12 cellular contexts compared by ENCODE assay signal in genomic region chr2:23664069-23664788, GRCh38.
"Had no signal": no experiment of that assay in that cellular context is flagged by ENCODE, and none has a peak within 500 bp of the region (broad histone marks: within the 10 kb centered on the region; RNA-seq: fewer than 3 reads in every experiment).

No MANE protein-coding gene starts in this region.

- ATAC-seq: activated naive CD8-positive, alpha-beta T cell treated with anti-CD3 and anti-CD28 coated beads, Interleukin-2, amount 50 U/mL, for 24 hours; natural killer cell treated with Interleukin-12 subunit alpha and Interleukin-12 subunit beta and Interleukin-15 and Interleukin-18, amount 100 ng/mL, for 72 hours; T-cell had no signal

- DNase-seq: activated CD4-positive, alpha-beta T cell treated with anti-CD3 and anti-CD28 coated beads for 48 hours; activated naive CD4-positive, alpha-beta T cell treated with Interleukin-2 at 50 U/mL for 16 hours; activated naive CD8-positive, alpha-beta T cell treated with anti-CD3 and anti-CD28 coated beads, Interleukin-2, amount 50 U/mL, for 24 hours; central memory CD4-positive, alpha-beta T cell; cortex of kidney; effector memory CD4-positive, alpha-beta T cell; occipital lobe; stimulated activated CD4-positive, alpha-beta T cell treated with anti-CD3 and anti-CD28 coated beads, Interleukin-4, amount 100 ng/mL, for 4 hours; stomach; T-cell had no signal

- H3K4me1 Mint-ChIP-seq: activated naive CD8-positive, alpha-beta T cell treated with anti-CD3 and anti-CD28 coated beads, Interleukin-2, amount 50 U/mL, for 24 hours; T-cell had no signal

- H3K9me3 ChIP-seq: stomach, tibial nerve had no signal

- H3K36me3 ChIP-seq: stomach had no signal

- H3K27ac Mint-ChIP-seq: activated naive CD8-positive, alpha-beta T cell treated with anti-CD3 and anti-CD28 coated beads, Interleukin-2, amount 50 U/mL, for 24 hours; natural killer cell treated with Interleukin-12 subunit alpha and Interleukin-12 subunit beta and Interleukin-15 and Interleukin-18, amount 100 ng/mL, for 72 hours; T-cell had no signal

- H3K36me3 Mint-ChIP-seq: natural killer cell treated with Interleukin-12 subunit alpha and Interleukin-12 subunit beta and Interleukin-15 and Interleukin-18, amount 100 ng/mL, for 72 hours; T-cell had no signal

- H3K9me3 Mint-ChIP-seq: activated naive CD8-positive, alpha-beta T cell treated with anti-CD3 and anti-CD28 coated beads, Interleukin-2, amount 50 U/mL, for 24 hours; natural killer cell treated with Interleukin-12 subunit alpha and Interleukin-12 subunit beta and Interleukin-15 and Interleukin-18, amount 100 ng/mL, for 72 hours; T-cell had no signal

- H3K27me3 ChIP-seq: tibial nerve had no signal

- H3K4me3 Mint-ChIP-seq: activated naive CD8-positive, alpha-beta T cell treated with anti-CD3 and anti-CD28 coated beads, Interleukin-2, amount 50 U/mL, for 24 hours; natural killer cell treated with Interleukin-12 subunit alpha and Interleukin-12 subunit beta and Interleukin-15 and Interleukin-18, amount 100 ng/mL, for 72 hours; T-cell had no signal
